10 cellular contexts compared by ENCODE assay signal in genomic region chr21:22136770-22137169, GRCh38.
"Had no signal": no experiment of that assay in that cellular context is flagged by ENCODE, and none has a peak within 500 bp of the region (broad histone marks: within the 10 kb centered on the region; RNA-seq: fewer than 3 reads in every experiment).

No MANE protein-coding gene starts in this region.

- H3K4me1 Mint-ChIP-seq: H9 had no signal

- H3K27ac Mint-ChIP-seq: H9, HFFc6 had no signal

- H3K9me3 Mint-ChIP-seq: HFFc6 had no signal

- DNase-seq: GM23248, GOT3, H7, H9, HCEC 1CT, HFFc6 had no signal

- H3K9ac ChIP-seq: GM23248 had no signal

- H3K4me3 ChIP-seq: GM23248, HAP-1 had no signal

- H3K27ac ChIP-seq: GM23248 had no signal

- H3K4me1 ChIP-seq: HAP-1 had no signal

- FAIRE-seq: H1, H54 had no signal

- H3K36me3 ChIP-seq: HAP-1 had no signal

- ATAC-seq: HCT116 had no signal

- H3K4me3 Mint-ChIP-seq: H9, HFFc6 had no signal

- H2AFZ ChIP-seq: GM23248 had no signal
